Comparison of ENCODE assay signal across 1 cellular context in the genomic region with DNA sequence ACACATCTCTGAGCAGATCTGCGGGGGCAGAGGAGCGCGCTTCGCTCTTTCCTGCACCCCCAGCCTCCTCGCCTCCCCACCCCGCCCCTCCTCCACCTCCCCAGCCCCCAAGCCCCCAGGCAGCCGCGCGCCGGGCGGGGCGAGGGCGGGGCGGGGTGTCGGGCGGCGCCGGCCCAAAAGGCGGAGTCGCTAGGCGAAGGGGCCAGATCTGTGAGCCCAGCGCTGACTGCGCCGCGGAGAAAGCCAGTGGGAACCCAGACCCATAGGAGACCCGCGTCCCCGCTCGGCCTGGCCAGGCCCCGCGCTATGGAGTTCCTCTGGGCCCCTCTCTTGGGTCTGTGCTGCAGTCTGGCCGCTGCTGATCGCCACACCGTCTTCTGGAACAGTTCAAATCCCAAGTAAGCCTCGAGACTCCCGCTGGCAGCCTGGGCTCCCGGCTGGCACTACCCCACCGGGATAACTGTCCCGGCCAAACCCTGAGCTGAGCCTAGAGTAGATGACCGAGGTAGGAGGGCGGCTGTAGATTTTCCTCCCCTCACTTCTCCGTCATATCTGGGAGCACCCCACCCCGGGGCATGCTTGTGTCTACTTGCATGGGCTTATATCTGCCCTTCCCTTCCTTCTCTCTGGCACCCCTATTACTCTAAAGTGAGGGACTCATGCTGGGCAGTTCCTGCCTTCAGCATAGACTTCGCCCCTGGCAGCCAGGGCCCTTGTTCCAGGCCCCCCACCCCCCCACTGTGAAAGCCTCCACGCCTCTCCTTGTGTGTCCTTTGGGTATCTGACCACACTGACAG.
TF ChIP-seq lines count a peak whose summit lies in the region.

A gene with protein sequence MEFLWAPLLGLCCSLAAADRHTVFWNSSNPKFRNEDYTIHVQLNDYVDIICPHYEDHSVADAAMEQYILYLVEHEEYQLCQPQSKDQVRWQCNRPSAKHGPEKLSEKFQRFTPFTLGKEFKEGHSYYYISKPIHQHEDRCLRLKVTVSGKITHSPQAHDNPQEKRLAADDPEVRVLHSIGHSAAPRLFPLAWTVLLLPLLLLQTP (plus strand): TSS at position 205 of the 797 bp plus-strand sequence. CDS start 102 bp downstream, at position 307.

TF ChIP-seq in GM23338, 12 proteins besides CTCF, POLR2A, EP300 and RAD21 (continued from another document):
- TF ChIP-seq NANOG (IDR thresholded peaks at IDR 0.05; ENCODE audit: borderline replicate concordance) (no peak), JUNB (IDR thresholded peaks at IDR 0.05; ENCODE audit: unreplicated experiment) (no peak), CREB1 (CRISPR knock-in tag; IDR thresholded peaks at IDR 0.05; ENCODE audit: low read depth) (no peak), ZNF114 (CRISPR knock-in tag; IDR thresholded peaks at IDR 0.05) (no peak), EZH2 (IDR thresholded peaks at IDR 0.05; ENCODE audit: low read depth, unreplicated experiment) (no peak), ZNF331 (CRISPR knock-in tag; IDR thresholded peaks at IDR 0.05; ENCODE audit: low read depth) (no peak)
- TF ChIP-seq, protein P1, sequence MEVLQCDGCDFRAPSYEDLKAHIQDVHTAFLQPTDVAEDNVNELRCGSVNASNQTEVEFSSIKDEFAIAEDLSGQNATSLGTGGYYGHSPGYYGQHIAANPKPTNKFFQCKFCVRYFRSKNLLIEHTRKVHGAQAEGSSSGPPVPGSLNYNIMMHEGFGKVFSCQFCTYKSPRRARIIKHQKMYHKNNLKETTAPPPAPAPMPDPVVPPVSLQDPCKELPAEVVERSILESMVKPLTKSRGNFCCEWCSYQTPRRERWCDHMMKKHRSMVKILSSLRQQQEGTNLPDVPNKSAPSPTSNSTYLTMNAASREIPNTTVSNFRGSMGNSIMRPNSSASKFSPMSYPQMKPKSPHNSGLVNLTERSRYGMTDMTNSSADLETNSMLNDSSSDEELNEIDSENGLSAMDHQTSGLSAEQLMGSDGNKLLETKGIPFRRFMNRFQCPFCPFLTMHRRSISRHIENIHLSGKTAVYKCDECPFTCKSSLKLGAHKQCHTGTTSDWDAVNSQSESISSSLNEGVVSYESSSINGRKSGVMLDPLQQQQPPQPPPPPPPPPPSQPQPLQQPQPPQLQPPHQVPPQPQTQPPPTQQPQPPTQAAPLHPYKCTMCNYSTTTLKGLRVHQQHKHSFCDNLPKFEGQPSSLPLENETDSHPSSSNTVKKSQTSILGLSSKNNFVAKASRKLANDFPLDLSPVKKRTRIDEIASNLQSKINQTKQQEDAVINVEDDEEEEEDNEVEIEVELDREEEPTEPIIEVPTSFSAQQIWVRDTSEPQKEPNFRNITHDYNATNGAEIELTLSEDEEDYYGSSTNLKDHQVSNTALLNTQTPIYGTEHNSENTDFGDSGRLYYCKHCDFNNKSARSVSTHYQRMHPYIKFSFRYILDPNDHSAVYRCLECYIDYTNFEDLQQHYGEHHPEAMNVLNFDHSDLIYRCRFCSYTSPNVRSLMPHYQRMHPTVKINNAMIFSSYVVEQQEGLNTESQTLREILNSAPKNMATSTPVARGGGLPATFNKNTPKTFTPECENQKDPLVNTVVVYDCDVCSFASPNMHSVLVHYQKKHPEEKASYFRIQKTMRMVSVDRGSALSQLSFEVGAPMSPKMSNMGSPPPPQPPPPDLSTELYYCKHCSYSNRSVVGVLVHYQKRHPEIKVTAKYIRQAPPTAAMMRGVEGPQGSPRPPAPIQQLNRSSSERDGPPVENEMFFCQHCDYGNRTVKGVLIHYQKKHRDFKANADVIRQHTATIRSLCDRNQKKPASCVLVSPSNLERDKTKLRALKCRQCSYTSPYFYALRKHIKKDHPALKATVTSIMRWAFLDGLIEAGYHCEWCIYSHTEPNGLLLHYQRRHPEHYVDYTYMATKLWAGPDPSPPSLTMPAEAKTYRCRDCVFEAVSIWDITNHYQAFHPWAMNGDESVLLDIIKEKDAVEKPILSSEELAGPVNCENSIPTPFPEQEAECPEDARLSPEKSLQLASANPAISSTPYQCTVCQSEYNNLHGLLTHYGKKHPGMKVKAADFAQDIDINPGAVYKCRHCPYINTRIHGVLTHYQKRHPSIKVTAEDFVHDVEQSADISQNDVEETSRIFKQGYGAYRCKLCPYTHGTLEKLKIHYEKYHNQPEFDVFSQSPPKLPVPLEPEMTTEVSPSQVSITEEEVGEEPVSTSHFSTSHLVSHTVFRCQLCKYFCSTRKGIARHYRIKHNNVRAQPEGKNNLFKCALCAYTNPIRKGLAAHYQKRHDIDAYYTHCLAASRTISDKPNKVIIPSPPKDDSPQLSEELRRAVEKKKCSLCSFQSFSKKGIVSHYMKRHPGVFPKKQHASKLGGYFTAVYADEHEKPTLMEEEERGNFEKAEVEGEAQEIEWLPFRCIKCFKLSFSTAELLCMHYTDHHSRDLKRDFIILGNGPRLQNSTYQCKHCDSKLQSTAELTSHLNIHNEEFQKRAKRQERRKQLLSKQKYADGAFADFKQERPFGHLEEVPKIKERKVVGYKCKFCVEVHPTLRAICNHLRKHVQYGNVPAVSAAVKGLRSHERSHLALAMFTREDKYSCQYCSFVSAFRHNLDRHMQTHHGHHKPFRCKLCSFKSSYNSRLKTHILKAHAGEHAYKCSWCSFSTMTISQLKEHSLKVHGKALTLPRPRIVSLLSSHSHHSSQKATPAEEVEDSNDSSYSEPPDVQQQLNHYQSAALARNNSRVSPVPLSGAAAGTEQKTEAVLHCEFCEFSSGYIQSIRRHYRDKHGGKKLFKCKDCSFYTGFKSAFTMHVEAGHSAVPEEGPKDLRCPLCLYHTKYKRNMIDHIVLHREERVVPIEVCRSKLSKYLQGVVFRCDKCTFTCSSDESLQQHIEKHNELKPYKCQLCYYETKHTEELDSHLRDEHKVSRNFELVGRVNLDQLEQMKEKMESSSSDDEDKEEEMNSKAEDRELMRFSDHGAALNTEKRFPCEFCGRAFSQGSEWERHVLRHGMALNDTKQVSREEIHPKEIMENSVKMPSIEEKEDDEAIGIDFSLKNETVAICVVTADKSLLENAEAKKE (CRISPR knock-in tag; IDR thresholded peaks at IDR 0.05) = no peak
